Comparison of ENCODE assay signal across 17 cellular contexts in the genomic region with DNA sequence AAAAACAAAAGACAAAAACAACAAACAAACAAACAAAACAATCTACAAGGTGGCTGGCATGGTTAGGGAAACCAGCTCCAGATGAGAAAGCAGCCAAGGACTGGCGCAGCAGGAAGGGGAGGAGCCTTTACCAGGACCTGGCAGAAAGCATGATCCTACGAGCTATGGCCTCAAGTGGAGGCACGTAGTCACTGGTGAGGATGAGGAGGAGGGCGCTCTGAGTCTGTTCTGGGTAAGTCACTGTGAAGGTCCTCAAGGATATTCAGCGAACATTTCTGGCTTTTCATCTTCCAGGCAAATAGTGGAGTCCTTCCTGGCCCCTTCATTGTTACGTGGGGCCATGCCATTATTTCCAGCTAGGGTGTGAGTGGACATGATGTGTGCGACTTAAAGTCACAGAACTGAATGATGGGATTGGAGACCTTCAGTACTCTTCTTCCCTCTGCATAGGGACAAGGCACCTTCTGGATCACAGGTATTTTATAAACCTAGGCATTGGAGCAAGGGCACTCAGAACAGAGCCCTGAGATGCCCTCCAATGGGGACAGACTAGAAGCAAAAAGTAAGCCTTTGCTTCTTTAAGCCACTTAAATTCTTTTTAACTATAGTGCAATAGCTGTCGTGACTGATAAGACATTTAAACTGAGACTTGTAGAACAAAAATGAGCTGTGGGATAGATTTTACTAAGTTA.
DNase-seq lines count a peak whose midpoint lies in the region; ATAC-seq lines count a peak whose summit lies in the region.
"Had no signal": no experiment of that assay in that cellular context is flagged by ENCODE, and none has a peak within 500 bp of the region (broad histone marks: within the 10 kb centered on the region; RNA-seq: fewer than 3 reads in every experiment).

No MANE protein-coding gene starts in this region.

- intact Hi-C loops in activated CD4-positive, alpha-beta T cell treated with anti-CD3 and anti-CD28 coated beads for 36 hours (cut with DNase I, micrococcal nuclease): no loop called here

- POLR2A ChIA-PET in activated CD4-positive, alpha-beta T cell treated with anti-CD3 and anti-CD28 coated beads for 36 hours (lab: Charles Lee): no interaction called here

- H3K27ac Mint-ChIP-seq in activated CD4-positive, alpha-beta T cell treated with anti-CD3 and anti-CD28 coated beads for 36 hours: no peak overlapping the region
- H3K27ac Mint-ChIP-seq in stimulated activated naive CD8-positive, alpha-beta T cell treated with anti-CD3 and anti-CD28 coated beads, Interleukin-15, amount 100 ng/mL, for 72 hours: no peak overlapping the region
- H3K27ac Mint-ChIP-seq: CD8-positive, alpha-beta memory T cell; IgD-negative memory B cell had no signal

- no peaks in the 10 kb centered on the region for H3K9me3 Mint-ChIP-seq in activated CD4-positive, alpha-beta T cell treated with anti-CD3 and anti-CD28 coated beads for 36 hours (ENCODE audit: low read depth)
- peaks cover 5 to 15% of the 10 kb centered on the region in 2 donors for H3K9me3 Mint-ChIP-seq in stimulated activated naive CD8-positive, alpha-beta T cell treated with anti-CD3 and anti-CD28 coated beads, Interleukin-15, amount 100 ng/mL, for 72 hours
- H3K9me3 Mint-ChIP-seq: IgD-negative memory B cell had no signal

- no peaks in the 10 kb centered on the region for H3K4me1 Mint-ChIP-seq in activated CD4-positive, alpha-beta T cell treated with anti-CD3 and anti-CD28 coated beads for 36 hours
- no peaks in the 10 kb centered on the region for H3K4me1 Mint-ChIP-seq in stimulated activated naive CD8-positive, alpha-beta T cell treated with anti-CD3 and anti-CD28 coated beads, Interleukin-15, amount 100 ng/mL, for 72 hours
- H3K4me1 Mint-ChIP-seq: CD8-positive, alpha-beta memory T cell; IgD-negative memory B cell had no signal

- no peak overlapping the region for H3K4me3 Mint-ChIP-seq in activated CD4-positive, alpha-beta T cell treated with anti-CD3 and anti-CD28 coated beads for 36 hours
- H3K4me3 Mint-ChIP-seq in stimulated activated naive CD8-positive, alpha-beta T cell treated with anti-CD3 and anti-CD28 coated beads, Interleukin-15, amount 100 ng/mL, for 72 hours: no peak overlapping the region
- H3K4me3 Mint-ChIP-seq: CD8-positive, alpha-beta memory T cell; IgD-negative memory B cell had no signal

- DNase-seq in activated CD4-positive, alpha-beta T cell treated with anti-CD3 and anti-CD28 coated beads for 36 hours: peak; percentile 30
- DNase-seq in activated CD4-positive, alpha-beta T cell treated with anti-CD3 and anti-CD28 coated beads, Interleukin-2, amount 50 U/mL, for 48 hours: no peak
- DNase-seq in stimulated activated CD4-positive, alpha-beta T cell treated with anti-CD3 and anti-CD28 coated beads, Interleukin-1b, Interleukin-23, amount 100 ng/mL, for 48 hours: peak; percentile 2
- DNase-seq in stimulated activated CD4-positive, alpha-beta T cell treated with anti-CD3 and anti-CD28 coated beads, Interleukin-2, amount 100 ng/mL, for 48 hours: no peak
- peak; percentile 34 for DNase-seq in left kidney (ENCODE audit: low read depth, low spot score)
- DNase-seq in stimulated activated naive CD8-positive, alpha-beta T cell treated with anti-CD3 and anti-CD28 coated beads, Interleukin-15, amount 100 ng/mL, for 72 hours: no peak
- no peak for DNase-seq in NCI-H146 treated with DMSO at 0.1 percent for 48 hours (lab: John Stamatoyannopoulos, UW; ENCODE audit: unreplicated experiment)
- no peak for DNase-seq in COLO668 (lab: John Stamatoyannopoulos, UW; ENCODE audit: unreplicated experiment)
- DNase-seq: CD8-positive, alpha-beta memory T cell; NCI-H1092; NCI-H1436 treated with DMSO at 0.1 percent for 48 hours; NCI-H2029; NCI-H2171 treated with DMSO at 0.1 percent for 48 hours; NCI-H524 treated with DMSO at 0.1 percent for 48 hours had no signal

- ATAC-seq in activated CD4-positive, alpha-beta T cell treated with anti-CD3 and anti-CD28 coated beads for 36 hours: peak; percentile 65
- peak; percentile 57 for ATAC-seq in stimulated activated naive CD8-positive, alpha-beta T cell treated with anti-CD3 and anti-CD28 coated beads, Interleukin-15, amount 100 ng/mL, for 72 hours
- ATAC-seq: HCT116, Right ventricle myocardium inferior had no signal

- peaks cover 2% of the 10 kb centered on the region for H3K27me3 Mint-ChIP-seq in activated CD4-positive, alpha-beta T cell treated with anti-CD3 and anti-CD28 coated beads for 36 hours
- H3K27me3 Mint-ChIP-seq in stimulated activated naive CD8-positive, alpha-beta T cell treated with anti-CD3 and anti-CD28 coated beads, Interleukin-15, amount 100 ng/mL, for 72 hours: no peaks in the 10 kb centered on the region
- H3K27me3 Mint-ChIP-seq: IgD-negative memory B cell had no signal

- CTCF ChIA-PET in activated CD4-positive, alpha-beta T cell treated with anti-CD3 and anti-CD28 coated beads for 36 hours (lab: Charles Lee): no interaction called here

- no peaks in the 10 kb centered on the region for H3K36me3 Mint-ChIP-seq in activated CD4-positive, alpha-beta T cell treated with anti-CD3 and anti-CD28 coated beads for 36 hours (ENCODE audit: low read depth)
- H3K36me3 Mint-ChIP-seq: CD8-positive, alpha-beta memory T cell; IgD-negative memory B cell had no signal

Comparison
In these comparisons a context has a peak if more than half of its experiments do, and no peak if none do; other contexts are left out.
1. DNase-seq: peak in activated CD4-positive, alpha-beta T cell treated with anti-CD3 and anti-CD28 coated beads for 36 hours (single experiment), stimulated activated CD4-positive, alpha-beta T cell treated with anti-CD3 and anti-CD28 coated beads, Interleukin-1b, Interleukin-23, amount 100 ng/mL, for 48 hours (single experiment) and left kidney (single experiment); none in activated CD4-positive, alpha-beta T cell treated with anti-CD3 and anti-CD28 coated beads, Interleukin-2, amount 50 U/mL, for 48 hours (0 of 2), stimulated activated CD4-positive, alpha-beta T cell treated with anti-CD3 and anti-CD28 coated beads, Interleukin-2, amount 100 ng/mL, for 48 hours (0 of 2), stimulated activated naive CD8-positive, alpha-beta T cell treated with anti-CD3 and anti-CD28 coated beads, Interleukin-15, amount 100 ng/mL, for 72 hours (0 of 2), NCI-H146 treated with DMSO at 0.1 percent for 48 hours (single experiment) and COLO668 (single experiment).